Comparison of ENCODE assay signal across 9 cellular contexts in the genomic region with DNA sequence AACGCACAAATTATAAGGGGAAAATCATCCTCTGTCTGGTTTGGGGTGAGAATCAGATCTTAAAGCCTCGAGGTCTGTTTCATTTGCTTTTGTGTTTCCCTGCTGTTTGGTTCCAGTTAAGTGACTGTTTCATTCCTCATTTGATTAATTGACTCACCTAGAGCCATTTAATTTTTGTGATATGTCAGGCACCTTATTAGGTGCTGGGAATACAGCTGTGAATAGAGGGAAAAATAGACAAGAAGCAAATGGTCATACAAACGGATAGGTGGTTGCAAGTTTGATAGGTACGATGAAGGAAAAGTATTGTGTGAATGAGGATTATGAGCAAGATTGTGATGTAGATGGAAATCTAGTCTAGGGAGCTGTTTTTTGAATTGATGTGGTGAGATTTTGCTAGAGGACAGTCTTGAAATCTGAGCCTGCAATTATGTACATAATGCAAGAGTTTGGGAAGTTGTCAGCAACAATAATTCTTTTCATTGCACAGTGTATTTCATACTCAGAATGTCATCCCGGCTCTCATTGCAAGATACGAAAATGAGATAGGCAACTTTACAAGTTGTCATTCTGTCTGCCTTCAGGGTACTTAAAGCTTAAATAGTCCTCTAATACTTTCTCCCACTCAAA. TPM values are rescaled to one million over a fixed set of nuclear protein-coding genes. Genes with fewer than 3 reads are reported as not detected.
A peak's percentile ranks its signal among the peaks of the same experiment; 100 is the strongest.
DNase-seq lines count a peak whose midpoint lies in the region; ATAC-seq, FAIRE-seq and TF ChIP-seq lines count a peak whose summit lies in the region.
"Had no signal": no experiment of that assay in that cellular context is flagged by ENCODE, and none has a peak within 500 bp of the region (broad histone marks: within the 10 kb centered on the region; RNA-seq: fewer than 3 reads in every experiment).

No MANE protein-coding gene starts in this region.

- CTCF ChIA-PET in AG04449 (lab: Yijun Ruan, JAX), result interaction anchor here (1.0 to 4.6 kb wide), 9 partner anchors 18 to 174 kb away, joined by 3 to 45 read pairs (median 5); no protein-coding TSS in a partner anchor

- peak overlapping the region; percentile 13 to 95 for H3K9ac ChIP-seq in liver (ENCODE audit: low read depth in 1 of 2, low read length in 2 of 2)

- H3K36me3 ChIP-seq in bronchial epithelial cell (ENCODE audit: control insufficient read depth, insufficient read depth, low read length) (no peaks in the 10 kb centered on the region), liver (ENCODE audit: control insufficient read depth in 4 of 4, insufficient read depth in 3 of 4, low read depth in 1 of 4, low read length in 3 of 4) (no peaks in the 10 kb centered on the region)

- WGBS in liver, result 53% methylated on average over 6 of the region's 6 CpGs

- no peak overlapping the region for H3K27ac ChIP-seq in liver (ENCODE audit: low read depth in 1 of 2, low read length in 2 of 2)

- no peak for TF ChIP-seq CTCF in AG04449 (IDR thresholded peaks at IDR 0.05; ENCODE audit: insufficient read depth, low read length, missing control alignments)
- no peak for TF ChIP-seq CTCF in LNCaP clone FGC (IDR thresholded peaks at IDR 0.05; ENCODE audit: control insufficient read depth, extremely low read depth, insufficient read depth)
- TF ChIP-seq CTCF in bronchial epithelial cell (IDR thresholded peaks at IDR 0.05; ENCODE audit: insufficient read depth, low read length, severe bottlenecking), result no peak
- TF ChIP-seq CTCF in liver (IDR thresholded peaks at IDR 0.05; ENCODE audit: low read depth, low read length, missing input control), result no peak

- FAIRE-seq in bronchial epithelial cell (lab: Jason Lieb, UNC), result no peak

- H3K4me1 ChIP-seq in liver (ENCODE audit: control insufficient read depth in 4 of 4, insufficient read depth in 4 of 4, low read length in 3 of 4), result peaks cover 4 to 45% (median 35%) of the 10 kb centered on the region in 4 donors

- POLR2A ChIA-PET in AG04449 (lab: Yijun Ruan, JAX), result no interaction called here

- H3K27me3 ChIP-seq in bronchial epithelial cell (ENCODE audit: control insufficient read depth, insufficient read depth, low read length) (no peaks in the 10 kb centered on the region), liver (ENCODE audit: control insufficient read depth in 4 of 4, insufficient read depth in 4 of 4, low read length in 3 of 4) (no peaks in the 10 kb centered on the region)

- peak overlapping the region; percentile 77; the same call in 1 of the 2 replicates for H3K4me3 ChIP-seq in AG04449 (ENCODE audit: low read depth, low read length)
- H3K4me3 ChIP-seq in LNCaP clone FGC (ENCODE audit: low read depth, low read length), result peak overlapping the region; percentile 82
- H3K4me3 ChIP-seq in bronchial epithelial cell (ENCODE audit: low read depth, low read length), result peak overlapping the region; percentile 86
- H3K4me3 ChIP-seq in liver (ENCODE audit: low read depth in 1 of 3, low read length in 3 of 3), result peak overlapping the region in 2 of 3 donors; percentile 83 to 100

- no peak for ATAC-seq in GM21723 (IDR thresholded peaks at IDR 0.05; ENCODE audit: unreplicated experiment)

- H3K9me3 ChIP-seq in liver (ENCODE audit: control insufficient read depth in 4 of 4, low read length in 3 of 4), result no peaks in the 10 kb centered on the region

- no peak for TF ChIP-seq RAD21 in liver (IDR thresholded peaks at IDR 0.05)

- no peak for DNase-seq in AG04449 (ENCODE audit: low read depth, low spot score)
- DNase-seq in LNCaP clone FGC (ENCODE audit: low read depth), result no peak
- DNase-seq in bronchial epithelial cell (ENCODE audit: low read depth), result peak; percentile 25
- DNase-seq in NOMO-1 treated with dmso at 0.1 percent for 144 hours (lab: John Stamatoyannopoulos, UW; ENCODE audit: unreplicated experiment), result no peak
- no peak for DNase-seq in HUDEP-2 (lab: John Stamatoyannopoulos, UW; ENCODE audit: unreplicated experiment in 76 of 76)
- DNase-seq in LoVo (ENCODE audit: low spot score), result no peak
- DNase-seq: activated CD4-positive, alpha-beta T cell treated with anti-CD3 and anti-CD28 coated beads for 4 hours had no signal

TF ChIP-seq in liver, 16 proteins besides CTCF, POLR2A, EP300 and RAD21:
- TF ChIP-seq ATF3 (IDR thresholded peaks at IDR 0.05) (no peak), YY1 (IDR thresholded peaks at IDR 0.05) (no peak), NR2F2 (IDR thresholded peaks at IDR 0.05) (no peak), RXRA (IDR thresholded peaks at IDR 0.05) (no peak), FOXA2 (IDR thresholded peaks at IDR 0.05) (no peak), HNF4A (conservative IDR thresholded peaks at IDR 0.05) (no peak), JUND (IDR thresholded peaks at IDR 0.05) (no peak), FOXA1 (IDR thresholded peaks at IDR 0.05) (no peak), MAX (IDR thresholded peaks at IDR 0.05) (no peak)
- TF ChIP-seq, protein P1, sequence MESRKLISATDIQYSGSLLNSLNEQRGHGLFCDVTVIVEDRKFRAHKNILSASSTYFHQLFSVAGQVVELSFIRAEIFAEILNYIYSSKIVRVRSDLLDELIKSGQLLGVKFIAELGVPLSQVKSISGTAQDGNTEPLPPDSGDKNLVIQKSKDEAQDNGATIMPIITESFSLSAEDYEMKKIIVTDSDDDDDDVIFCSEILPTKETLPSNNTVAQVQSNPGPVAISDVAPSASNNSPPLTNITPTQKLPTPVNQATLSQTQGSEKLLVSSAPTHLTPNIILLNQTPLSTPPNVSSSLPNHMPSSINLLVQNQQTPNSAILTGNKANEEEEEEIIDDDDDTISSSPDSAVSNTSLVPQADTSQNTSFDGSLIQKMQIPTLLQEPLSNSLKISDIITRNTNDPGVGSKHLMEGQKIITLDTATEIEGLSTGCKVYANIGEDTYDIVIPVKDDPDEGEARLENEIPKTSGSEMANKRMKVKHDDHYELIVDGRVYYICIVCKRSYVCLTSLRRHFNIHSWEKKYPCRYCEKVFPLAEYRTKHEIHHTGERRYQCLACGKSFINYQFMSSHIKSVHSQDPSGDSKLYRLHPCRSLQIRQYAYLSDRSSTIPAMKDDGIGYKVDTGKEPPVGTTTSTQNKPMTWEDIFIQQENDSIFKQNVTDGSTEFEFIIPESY (IDR thresholded peaks at IDR 0.05), result no peak
- TF ChIP-seq, protein P2, sequence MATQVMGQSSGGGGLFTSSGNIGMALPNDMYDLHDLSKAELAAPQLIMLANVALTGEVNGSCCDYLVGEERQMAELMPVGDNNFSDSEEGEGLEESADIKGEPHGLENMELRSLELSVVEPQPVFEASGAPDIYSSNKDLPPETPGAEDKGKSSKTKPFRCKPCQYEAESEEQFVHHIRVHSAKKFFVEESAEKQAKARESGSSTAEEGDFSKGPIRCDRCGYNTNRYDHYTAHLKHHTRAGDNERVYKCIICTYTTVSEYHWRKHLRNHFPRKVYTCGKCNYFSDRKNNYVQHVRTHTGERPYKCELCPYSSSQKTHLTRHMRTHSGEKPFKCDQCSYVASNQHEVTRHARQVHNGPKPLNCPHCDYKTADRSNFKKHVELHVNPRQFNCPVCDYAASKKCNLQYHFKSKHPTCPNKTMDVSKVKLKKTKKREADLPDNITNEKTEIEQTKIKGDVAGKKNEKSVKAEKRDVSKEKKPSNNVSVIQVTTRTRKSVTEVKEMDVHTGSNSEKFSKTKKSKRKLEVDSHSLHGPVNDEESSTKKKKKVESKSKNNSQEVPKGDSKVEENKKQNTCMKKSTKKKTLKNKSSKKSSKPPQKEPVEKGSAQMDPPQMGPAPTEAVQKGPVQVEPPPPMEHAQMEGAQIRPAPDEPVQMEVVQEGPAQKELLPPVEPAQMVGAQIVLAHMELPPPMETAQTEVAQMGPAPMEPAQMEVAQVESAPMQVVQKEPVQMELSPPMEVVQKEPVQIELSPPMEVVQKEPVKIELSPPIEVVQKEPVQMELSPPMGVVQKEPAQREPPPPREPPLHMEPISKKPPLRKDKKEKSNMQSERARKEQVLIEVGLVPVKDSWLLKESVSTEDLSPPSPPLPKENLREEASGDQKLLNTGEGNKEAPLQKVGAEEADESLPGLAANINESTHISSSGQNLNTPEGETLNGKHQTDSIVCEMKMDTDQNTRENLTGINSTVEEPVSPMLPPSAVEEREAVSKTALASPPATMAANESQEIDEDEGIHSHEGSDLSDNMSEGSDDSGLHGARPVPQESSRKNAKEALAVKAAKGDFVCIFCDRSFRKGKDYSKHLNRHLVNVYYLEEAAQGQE (IDR thresholded peaks at IDR 0.05), result no peak

RNA-seq across cellular contexts. Expression of gene ACSL3, which starts 2.2 kb away (rescaled TPM):
- total RNA-seq in bronchial epithelial cell (166 and 269 TPM in 2 replicates), liver (10 to 100 TPM; 61.1 to 66.6 TPM)
- 10 to 100 TPM; 22.2 to 25.5 TPM for polyA plus RNA-seq in liver
